11 cellular contexts compared by ENCODE assay signal in the genomic region with DNA sequence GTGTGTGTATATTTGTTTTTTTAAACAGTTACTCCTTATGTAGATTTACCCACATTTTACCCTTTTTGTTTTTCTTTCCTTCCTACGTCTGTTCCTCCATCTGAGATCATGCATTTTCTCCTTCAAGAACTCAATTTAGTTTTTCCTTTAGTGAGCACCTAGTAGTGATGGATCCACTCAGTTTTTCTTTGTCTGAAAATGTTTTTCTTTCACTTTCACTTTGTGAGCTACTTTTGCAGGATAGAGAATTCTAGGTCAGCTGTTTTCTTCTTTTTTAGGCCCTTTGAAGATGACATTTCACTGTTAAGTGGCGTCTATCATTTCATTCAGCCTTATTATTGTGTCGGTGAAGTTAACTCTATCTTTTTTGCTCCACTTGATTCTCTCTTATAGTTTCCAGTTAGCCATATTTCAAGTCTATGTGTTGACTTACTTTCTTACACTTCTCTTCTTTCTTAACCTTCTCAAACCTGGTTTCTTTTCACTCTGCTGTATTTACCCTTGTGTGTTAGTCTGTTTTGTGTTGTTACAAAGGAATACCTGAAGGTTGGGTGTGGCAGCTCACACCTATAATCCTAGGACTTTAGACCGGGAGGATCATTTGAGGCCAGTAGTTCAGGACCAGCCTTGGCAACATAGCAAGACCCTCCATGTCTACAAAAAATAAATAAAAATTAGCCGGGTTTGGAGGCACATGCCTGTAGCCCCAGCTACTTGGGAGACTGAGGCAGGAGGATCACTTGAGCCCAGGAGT. TPM values are rescaled to one million over a fixed set of nuclear protein-coding genes. Genes with fewer than 3 reads are reported as not detected.
A peak's percentile ranks its signal among the peaks of the same experiment; 100 is the strongest.
DNase-seq lines count a peak whose midpoint lies in the region; ATAC-seq and TF ChIP-seq lines count a peak whose summit lies in the region.
"Had no signal": no experiment of that assay in that cellular context is flagged by ENCODE, and none has a peak within 500 bp of the region (broad histone marks: within the 10 kb centered on the region; RNA-seq: fewer than 3 reads in every experiment).

No MANE protein-coding gene starts in this region.

- peaks cover 24% of the 10 kb centered on the region for H3K4me1 Mint-ChIP-seq in activated naive CD4-positive, alpha-beta T cell treated with anti-CD3 and anti-CD28 coated beads, Interleukin-2, amount 50 U/mL, for 24 hours
- peaks cover 16% of the 10 kb centered on the region for H3K4me1 Mint-ChIP-seq in activated B cell treated with CpG ODN at 0.5 μM for 24 hours
- H3K4me1 Mint-ChIP-seq in glutamatergic neuron (ENCODE audit: low read depth, unreplicated experiment) = peaks cover 5% of the 10 kb centered on the region

- peak overlapping the region; percentile 81 for H3K27ac Mint-ChIP-seq in activated naive CD4-positive, alpha-beta T cell treated with anti-CD3 and anti-CD28 coated beads, Interleukin-2, amount 50 U/mL, for 24 hours
- H3K27ac Mint-ChIP-seq in activated B cell treated with CpG ODN at 0.5 μM for 24 hours (no peak overlapping the region), glutamatergic neuron (ENCODE audit: unreplicated experiment) (peak overlapping the region; percentile 66)

- TF ChIP-seq CTCF in activated B cell treated with CpG ODN at 0.5 μM for 24 hours (IDR thresholded peaks at IDR 0.05) (no peak), glutamatergic neuron (IDR thresholded peaks at IDR 0.05; ENCODE audit: partially characterized antibody, unreplicated experiment) (no peak)

- intact Hi-C loops in activated B cell treated with CpG ODN at 0.5 μM for 24 hours (cut with micrococcal nuclease) = no loop called here

- H3K4me3 Mint-ChIP-seq in activated naive CD4-positive, alpha-beta T cell treated with anti-CD3 and anti-CD28 coated beads, Interleukin-2, amount 50 U/mL, for 24 hours = peak overlapping the region; percentile 87
- H3K4me3 Mint-ChIP-seq in activated B cell treated with CpG ODN at 0.5 μM for 24 hours (peak overlapping the region; percentile 48), glutamatergic neuron (ENCODE audit: unreplicated experiment) (no peak overlapping the region)

- H3K36me3 ChIP-seq in thymus (ENCODE audit: control insufficient read depth, insufficient read depth) = no peaks in the 10 kb centered on the region

- peaks cover 5% of the 10 kb centered on the region for H3K4me1 ChIP-seq in thymus (ENCODE audit: control insufficient read depth, insufficient read depth, low read length)

- no peaks in the 10 kb centered on the region for H3K27me3 Mint-ChIP-seq in activated naive CD4-positive, alpha-beta T cell treated with anti-CD3 and anti-CD28 coated beads, Interleukin-2, amount 50 U/mL, for 24 hours
- H3K27me3 Mint-ChIP-seq in activated B cell treated with CpG ODN at 0.5 μM for 24 hours (no peaks in the 10 kb centered on the region), glutamatergic neuron (ENCODE audit: unreplicated experiment) (no peaks in the 10 kb centered on the region)

- no peaks in the 10 kb centered on the region for H3K9me3 Mint-ChIP-seq in activated naive CD4-positive, alpha-beta T cell treated with anti-CD3 and anti-CD28 coated beads, Interleukin-2, amount 50 U/mL, for 24 hours
- no peaks in the 10 kb centered on the region for H3K9me3 Mint-ChIP-seq in activated B cell treated with CpG ODN at 0.5 μM for 24 hours
- H3K9me3 Mint-ChIP-seq in glutamatergic neuron (ENCODE audit: unreplicated experiment) = peaks cover 4% of the 10 kb centered on the region

- no peaks in the 10 kb centered on the region for H3K27me3 ChIP-seq in thymus (ENCODE audit: control insufficient read depth, insufficient read depth)
- H3K27me3 ChIP-seq: heart right ventricle, SJSA1 had no signal

- POLR2A ChIA-PET in activated B cell treated with CpG ODN at 0.5 μM for 24 hours (lab: Charles Lee) = no interaction called here

- no peak for DNase-seq in activated naive CD4-positive, alpha-beta T cell (lab: John Stamatoyannopoulos, UW)
- DNase-seq in activated B cell treated with CpG ODN at 0.5 μM for 24 hours (no peak), glutamatergic neuron (no peak), KBM-7 (no peak)
- DNase-seq: heart right ventricle; stimulated activated CD4-positive, alpha-beta T cell treated with anti-CD3 and anti-CD28 coated beads, Interleukin-15, amount 100 ng/mL, for 24 hours had no signal

- ATAC-seq in activated B cell treated with CpG ODN at 0.5 μM for 24 hours (ENCODE audit: low read depth) (no peak), GM21737 (IDR thresholded peaks at IDR 0.05; ENCODE audit: unreplicated experiment) (no peak), HG03439 (IDR thresholded peaks at IDR 0.05; ENCODE audit: unreplicated experiment) (no peak)
- ATAC-seq: heart right ventricle had no signal

- peaks cover 16% of the 10 kb centered on the region for H3K36me3 Mint-ChIP-seq in activated naive CD4-positive, alpha-beta T cell treated with anti-CD3 and anti-CD28 coated beads, Interleukin-2, amount 50 U/mL, for 24 hours
- H3K36me3 Mint-ChIP-seq in activated B cell treated with CpG ODN at 0.5 μM for 24 hours (ENCODE audit: low read depth) (peaks cover 2% of the 10 kb centered on the region), glutamatergic neuron (ENCODE audit: unreplicated experiment) (no peaks in the 10 kb centered on the region)

- no peak overlapping the region for H3K27ac ChIP-seq in thymus (ENCODE audit: low read depth)
- H3K27ac ChIP-seq: SJSA1 had no signal

- H3K9me3 ChIP-seq in thymus (ENCODE audit: control insufficient read depth) = no peaks in the 10 kb centered on the region
- H3K9me3 ChIP-seq: heart right ventricle, SJSA1 had no signal

- 80% methylated on average over 5 of the region's 5 CpGs for WGBS in thymus

- H3K4me3 ChIP-seq in thymus (ENCODE audit: low read length) = peak overlapping the region; percentile 0
- H3K4me3 ChIP-seq: SJSA1 had no signal

- CTCF ChIA-PET in activated B cell treated with CpG ODN at 0.5 μM for 24 hours (lab: Charles Lee) = no interaction called here

- in situ Hi-C loops in KBM-7 (cut with MboI; ENCODE audit: low pct_unique_long_range_greater_than_20kb, low sequenced_read_pairs) = no loop called here

RNA-seq across cellular contexts. Expression of gene PRKCI, which starts 55.8 kb away (rescaled TPM):
- total RNA-seq in activated B cell treated with CpG ODN at 0.5 μM for 24 hours (6.6 and 6.9 TPM in 2 replicates), glutamatergic neuron (ENCODE audit: unreplicated experiment) (175 TPM)
- 21.9 TPM for polyA plus RNA-seq in thymus

Comparison
In these comparisons a context has a peak if more than half of its experiments do, and no peak if none do; other contexts are left out.
1. RNA of gene PRKCI, which starts 55.8 kb away (total RNA-seq): 175 TPM in glutamatergic neuron (single experiment); 6.6 to 6.9 TPM in activated B cell treated with CpG ODN at 0.5 μM for 24 hours; every median in the first group is over 10 times any median in the second.